17 cellular contexts compared by ENCODE assay signal in the genomic region with DNA sequence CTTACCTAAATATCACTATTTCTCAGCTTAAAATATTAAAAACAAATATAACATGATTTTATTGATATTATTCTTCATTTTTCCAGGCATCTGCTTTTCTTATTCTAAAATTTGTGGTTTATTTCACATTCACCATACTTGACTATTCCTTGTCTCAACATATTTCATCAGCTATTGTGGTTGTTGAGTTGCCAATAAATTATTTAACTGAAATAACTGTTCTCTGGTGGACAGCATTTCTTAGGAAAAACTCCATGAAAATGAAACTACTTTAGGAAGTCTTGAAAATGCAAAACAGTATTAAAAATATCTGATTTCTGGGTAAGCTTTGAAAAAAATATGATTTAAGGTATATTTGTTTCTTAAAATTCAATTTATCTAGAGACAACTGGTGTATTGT.
"Had no signal": no experiment of that assay in that cellular context is flagged by ENCODE, and none has a peak within 500 bp of the region (broad histone marks: within the 10 kb centered on the region; RNA-seq: fewer than 3 reads in every experiment).

No MANE protein-coding gene starts in this region.

- H3K9me3 ChIP-seq: esophagus squamous epithelium, prostate gland, right atrium auricular region, upper lobe of left lung had no signal

- DNase-seq: activated CD4-positive, alpha-beta T cell treated with anti-CD3 and anti-CD28 coated beads for 1 hour; activated gamma-delta T cell; amniotic stem cell; effector memory CD4-positive, alpha-beta T cell; esophagus squamous epithelium; immature natural killer cell; kidney glomerular epithelial cell; left ventricle myocardium superior; naive thymus-derived CD8-positive, alpha-beta T cell; stimulated activated CD4-positive, alpha-beta T cell treated with anti-CD3 and anti-CD28 coated beads, Interleukin-15, amount 100 ng/mL, for 24 hours; stimulated activated CD4-positive, alpha-beta T cell treated with anti-CD3 and anti-CD28 coated beads, Interleukin-2, amount 100 ng/mL, for 48 hours; T-helper 2 cell; upper lobe of left lung; WERI-Rb-1 had no signal

- H3K27me3 ChIP-seq: esophagus squamous epithelium, right atrium auricular region, upper lobe of left lung had no signal

- H3K27ac ChIP-seq: esophagus squamous epithelium, prostate gland, right atrium auricular region, upper lobe of left lung, WERI-Rb-1 had no signal

- H3K4me1 ChIP-seq: esophagus squamous epithelium, prostate gland, right atrium auricular region, upper lobe of left lung had no signal

- H3K4me3 ChIP-seq: esophagus squamous epithelium, prostate gland, skin epidermis, upper lobe of left lung had no signal

- H3K36me3 ChIP-seq: esophagus squamous epithelium, prostate gland, right atrium auricular region, upper lobe of left lung, WERI-Rb-1 had no signal
